1 cellular context compared by ENCODE assay signal in genomic region chr12:56271031-56271430, GRCh38.
TF ChIP-seq lines count a peak whose summit lies in the region.

No MANE protein-coding gene starts in this region.

TF ChIP-seq in liver, 16 proteins besides CTCF, POLR2A, EP300 and RAD21 (continued from another document):
- no peak for TF ChIP-seq REST (IDR thresholded peaks at IDR 0.05)
